Comparison of ENCODE assay signal across 20 cellular contexts in genomic region chr5:91018712-91019371, GRCh38.
"Had no signal": no experiment of that assay in that cellular context is flagged by ENCODE, and none has a peak within 500 bp of the region (broad histone marks: within the 10 kb centered on the region; RNA-seq: fewer than 3 reads in every experiment).

No MANE protein-coding gene starts in this region.

- DNase-seq: activated CD4-positive, alpha-beta T cell treated with anti-CD3 and anti-CD28 coated beads, Interleukin-2, amount 50 U/mL, for 1 hour; activated CD4-positive, CD25-positive, alpha-beta regulatory T cell treated with anti-CD3 and anti-CD28 coated beads, Interleukin-2, amount 50 U/mL, for 72 hours; activated CD8-positive, alpha-beta T cell treated with anti-CD3 and anti-CD28 coated beads, Interleukin-2, amount 10 ng/mL, durations not matched to agents 7 days and 5 days; activated gamma-delta T cell; activated naive CD4-positive, alpha-beta T cell treated with anti-CD3 and anti-CD28 coated beads, Interleukin-2, amount 50 U/mL, for 16 hours; adrenal gland; endodermal cell; immature natural killer cell; kidney glomerular epithelial cell; left ventricle myocardium inferior; ovary; right cardiac atrium; stimulated activated CD4-positive, alpha-beta T cell treated with anti-CD3 and anti-CD28 coated beads, Interleukin-1b, Interleukin-23, amount 100 ng/mL, for 48 hours; stimulated activated naive CD8-positive, alpha-beta T cell treated with anti-CD3 and anti-CD28 coated beads, Interleukin-15, amount 100 ng/mL, for 72 hours; T-helper 1 cell; WERI-Rb-1 had no signal

- H3K36me3 ChIP-seq: adrenal gland, breast epithelium, left ventricle myocardium inferior, neutrophil, ovary, suprapubic skin, WERI-Rb-1 had no signal

- H3K4me1 ChIP-seq: breast epithelium, left ventricle myocardium inferior had no signal

- H3K27me3 ChIP-seq: adrenal gland, breast epithelium, neutrophil, ovary, suprapubic skin had no signal

- H3K4me3 ChIP-seq: adrenal gland, breast epithelium, coronary artery, left ventricle myocardium inferior, ovary, suprapubic skin had no signal

- ATAC-seq: activated CD8-positive, alpha-beta T cell treated with anti-CD3 and anti-CD28 coated beads, Interleukin-2, amount 10 ng/mL, durations not matched to agents 7 days and 5 days; right cardiac atrium; stimulated activated naive CD8-positive, alpha-beta T cell treated with anti-CD3 and anti-CD28 coated beads, Interleukin-15, amount 100 ng/mL, for 72 hours had no signal

- H3K27ac ChIP-seq: breast epithelium, coronary artery, left ventricle myocardium inferior, neutrophil, ovary, suprapubic skin, WERI-Rb-1 had no signal

- H3K9me3 ChIP-seq: adrenal gland, neutrophil, ovary, suprapubic skin had no signal
